1 cellular context compared by ENCODE assay signal in genomic region chr9:95815961-95816360, GRCh38.
TF ChIP-seq lines count a peak whose summit lies in the region.

No MANE protein-coding gene starts in this region.

TF ChIP-seq in IMR-90, 13 proteins besides CTCF, POLR2A, EP300 and RAD21:
- TF ChIP-seq MAZ (IDR thresholded peaks at IDR 0.05; ENCODE audit: borderline replicate concordance, low read depth, low read length) (no peak), SMC3 (IDR thresholded peaks at IDR 0.05; ENCODE audit: low read depth, low read length) (no peak), CHD1 (IDR thresholded peaks at IDR 0.05; ENCODE audit: low read depth, low read length) (no peak), MAFK (IDR thresholded peaks at IDR 0.05; ENCODE audit: low read depth, low read length) (no peak), RFX5 (IDR thresholded peaks at IDR 0.05; ENCODE audit: low read depth, low read length) (no peak), CEBPB (IDR thresholded peaks at IDR 0.05; ENCODE audit: low read depth, low read length) (no peak), NFE2L2 (IDR thresholded peaks at IDR 0.05; ENCODE audit: low read depth, low read length) (no peak), RCOR1 (IDR thresholded peaks at IDR 0.05; ENCODE audit: insufficient replicate concordance, low read length) (no peak), BHLHE40 (IDR thresholded peaks at IDR 0.05; ENCODE audit: low read depth, low read length) (no peak)
- TF ChIP-seq, protein P1, sequence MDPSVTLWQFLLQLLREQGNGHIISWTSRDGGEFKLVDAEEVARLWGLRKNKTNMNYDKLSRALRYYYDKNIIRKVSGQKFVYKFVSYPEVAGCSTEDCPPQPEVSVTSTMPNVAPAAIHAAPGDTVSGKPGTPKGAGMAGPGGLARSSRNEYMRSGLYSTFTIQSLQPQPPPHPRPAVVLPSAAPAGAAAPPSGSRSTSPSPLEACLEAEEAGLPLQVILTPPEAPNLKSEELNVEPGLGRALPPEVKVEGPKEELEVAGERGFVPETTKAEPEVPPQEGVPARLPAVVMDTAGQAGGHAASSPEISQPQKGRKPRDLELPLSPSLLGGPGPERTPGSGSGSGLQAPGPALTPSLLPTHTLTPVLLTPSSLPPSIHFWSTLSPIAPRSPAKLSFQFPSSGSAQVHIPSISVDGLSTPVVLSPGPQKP (IDR thresholded peaks at IDR 0.05; ENCODE audit: borderline replicate concordance, low read depth, low read length): no peak
- TF ChIP-seq, protein P2, sequence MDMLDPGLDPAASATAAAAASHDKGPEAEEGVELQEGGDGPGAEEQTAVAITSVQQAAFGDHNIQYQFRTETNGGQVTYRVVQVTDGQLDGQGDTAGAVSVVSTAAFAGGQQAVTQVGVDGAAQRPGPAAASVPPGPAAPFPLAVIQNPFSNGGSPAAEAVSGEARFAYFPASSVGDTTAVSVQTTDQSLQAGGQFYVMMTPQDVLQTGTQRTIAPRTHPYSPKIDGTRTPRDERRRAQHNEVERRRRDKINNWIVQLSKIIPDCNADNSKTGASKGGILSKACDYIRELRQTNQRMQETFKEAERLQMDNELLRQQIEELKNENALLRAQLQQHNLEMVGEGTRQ (IDR thresholded peaks at IDR 0.05; ENCODE audit: low read depth, low read length): no peak
